In the genomic region with DNA sequence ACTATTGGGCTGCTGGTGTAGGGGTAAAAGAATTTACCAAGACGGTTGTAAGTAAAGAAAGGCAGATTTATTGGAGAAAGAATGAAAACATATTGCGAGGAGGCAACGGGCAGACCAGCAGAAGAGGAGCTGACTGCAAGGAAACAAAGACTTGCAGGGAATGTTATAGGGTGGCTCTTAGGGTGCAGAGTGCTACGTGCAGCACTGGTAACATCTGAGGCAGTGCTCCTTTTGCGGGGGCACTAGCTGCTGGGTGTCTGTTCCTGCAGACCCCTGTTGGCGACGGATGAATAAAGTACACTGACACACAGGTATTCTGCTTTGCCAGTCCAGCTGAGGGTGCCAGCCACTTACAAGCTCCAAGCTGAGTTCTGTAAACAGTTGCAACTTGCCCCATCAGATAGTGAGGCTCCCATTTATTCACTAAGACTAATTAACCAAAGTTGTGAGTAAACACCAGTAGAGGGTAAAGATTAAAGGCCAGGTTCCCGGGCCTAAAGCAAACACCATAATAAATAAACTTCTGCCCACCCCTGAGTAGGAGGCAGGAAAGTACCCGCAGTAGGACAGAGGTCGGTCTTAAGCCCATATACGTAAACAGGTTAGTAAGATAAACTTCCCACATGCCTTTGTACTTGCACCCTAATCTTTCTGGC, we compare ENCODE assay signal across 2 cellular contexts.
TF ChIP-seq lines count a peak whose summit lies in the region.

No MANE protein-coding gene starts in this region.

TF ChIP-seq in WTC11, 78 proteins besides CTCF, POLR2A, EP300 and RAD21 (continued from another document):
- TF ChIP-seq, protein P1, sequence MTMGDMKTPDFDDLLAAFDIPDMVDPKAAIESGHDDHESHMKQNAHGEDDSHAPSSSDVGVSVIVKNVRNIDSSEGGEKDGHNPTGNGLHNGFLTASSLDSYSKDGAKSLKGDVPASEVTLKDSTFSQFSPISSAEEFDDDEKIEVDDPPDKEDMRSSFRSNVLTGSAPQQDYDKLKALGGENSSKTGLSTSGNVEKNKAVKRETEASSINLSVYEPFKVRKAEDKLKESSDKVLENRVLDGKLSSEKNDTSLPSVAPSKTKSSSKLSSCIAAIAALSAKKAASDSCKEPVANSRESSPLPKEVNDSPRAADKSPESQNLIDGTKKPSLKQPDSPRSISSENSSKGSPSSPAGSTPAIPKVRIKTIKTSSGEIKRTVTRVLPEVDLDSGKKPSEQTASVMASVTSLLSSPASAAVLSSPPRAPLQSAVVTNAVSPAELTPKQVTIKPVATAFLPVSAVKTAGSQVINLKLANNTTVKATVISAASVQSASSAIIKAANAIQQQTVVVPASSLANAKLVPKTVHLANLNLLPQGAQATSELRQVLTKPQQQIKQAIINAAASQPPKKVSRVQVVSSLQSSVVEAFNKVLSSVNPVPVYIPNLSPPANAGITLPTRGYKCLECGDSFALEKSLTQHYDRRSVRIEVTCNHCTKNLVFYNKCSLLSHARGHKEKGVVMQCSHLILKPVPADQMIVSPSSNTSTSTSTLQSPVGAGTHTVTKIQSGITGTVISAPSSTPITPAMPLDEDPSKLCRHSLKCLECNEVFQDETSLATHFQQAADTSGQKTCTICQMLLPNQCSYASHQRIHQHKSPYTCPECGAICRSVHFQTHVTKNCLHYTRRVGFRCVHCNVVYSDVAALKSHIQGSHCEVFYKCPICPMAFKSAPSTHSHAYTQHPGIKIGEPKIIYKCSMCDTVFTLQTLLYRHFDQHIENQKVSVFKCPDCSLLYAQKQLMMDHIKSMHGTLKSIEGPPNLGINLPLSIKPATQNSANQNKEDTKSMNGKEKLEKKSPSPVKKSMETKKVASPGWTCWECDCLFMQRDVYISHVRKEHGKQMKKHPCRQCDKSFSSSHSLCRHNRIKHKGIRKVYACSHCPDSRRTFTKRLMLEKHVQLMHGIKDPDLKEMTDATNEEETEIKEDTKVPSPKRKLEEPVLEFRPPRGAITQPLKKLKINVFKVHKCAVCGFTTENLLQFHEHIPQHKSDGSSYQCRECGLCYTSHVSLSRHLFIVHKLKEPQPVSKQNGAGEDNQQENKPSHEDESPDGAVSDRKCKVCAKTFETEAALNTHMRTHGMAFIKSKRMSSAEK (CRISPR knock-in tag; IDR thresholded peaks at IDR 0.05; ENCODE audit: borderline replicate concordance) = no peak
- TF ChIP-seq MXD4 (CRISPR knock-in tag; IDR thresholded peaks at IDR 0.05; ENCODE audit: borderline replicate concordance) (no peak), PRRX2 (CRISPR knock-in tag; IDR thresholded peaks at IDR 0.05) (no peak), ZNF263 (CRISPR knock-in tag; IDR thresholded peaks at IDR 0.05; ENCODE audit: low read depth) (no peak), ZBTB21 (CRISPR knock-in tag; IDR thresholded peaks at IDR 0.05; ENCODE audit: borderline replicate concordance) (no peak), CBFB (CRISPR knock-in tag; IDR thresholded peaks at IDR 0.05; ENCODE audit: low read depth) (no peak), ZNF121 (CRISPR knock-in tag; IDR thresholded peaks at IDR 0.05) (no peak), ZNF219 (CRISPR knock-in tag; IDR thresholded peaks at IDR 0.05; ENCODE audit: borderline replicate concordance) (no peak), SOX15 (CRISPR knock-in tag; IDR thresholded peaks at IDR 0.05) (no peak), FOXP1 (CRISPR knock-in tag; IDR thresholded peaks at IDR 0.05; ENCODE audit: borderline replicate concordance) (no peak), ZNF232 (CRISPR knock-in tag; IDR thresholded peaks at IDR 0.05) (no peak)
- TF ChIP-seq, protein P2, sequence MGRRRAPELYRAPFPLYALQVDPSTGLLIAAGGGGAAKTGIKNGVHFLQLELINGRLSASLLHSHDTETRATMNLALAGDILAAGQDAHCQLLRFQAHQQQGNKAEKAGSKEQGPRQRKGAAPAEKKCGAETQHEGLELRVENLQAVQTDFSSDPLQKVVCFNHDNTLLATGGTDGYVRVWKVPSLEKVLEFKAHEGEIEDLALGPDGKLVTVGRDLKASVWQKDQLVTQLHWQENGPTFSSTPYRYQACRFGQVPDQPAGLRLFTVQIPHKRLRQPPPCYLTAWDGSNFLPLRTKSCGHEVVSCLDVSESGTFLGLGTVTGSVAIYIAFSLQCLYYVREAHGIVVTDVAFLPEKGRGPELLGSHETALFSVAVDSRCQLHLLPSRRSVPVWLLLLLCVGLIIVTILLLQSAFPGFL (CRISPR knock-in tag; IDR thresholded peaks at IDR 0.05; ENCODE audit: borderline replicate concordance) = no peak
- TF ChIP-seq, protein P3, sequence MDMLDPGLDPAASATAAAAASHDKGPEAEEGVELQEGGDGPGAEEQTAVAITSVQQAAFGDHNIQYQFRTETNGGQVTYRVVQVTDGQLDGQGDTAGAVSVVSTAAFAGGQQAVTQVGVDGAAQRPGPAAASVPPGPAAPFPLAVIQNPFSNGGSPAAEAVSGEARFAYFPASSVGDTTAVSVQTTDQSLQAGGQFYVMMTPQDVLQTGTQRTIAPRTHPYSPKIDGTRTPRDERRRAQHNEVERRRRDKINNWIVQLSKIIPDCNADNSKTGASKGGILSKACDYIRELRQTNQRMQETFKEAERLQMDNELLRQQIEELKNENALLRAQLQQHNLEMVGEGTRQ (CRISPR knock-in tag; IDR thresholded peaks at IDR 0.05) = no peak

TF ChIP-seq in HepG2, 621 proteins besides CTCF, POLR2A, EP300 and RAD21 (continued from another document and continues in another):
- peak; percentile 39; the same call in 1 of the 2 replicates for TF ChIP-seq TBX2 (CRISPR knock-in tag; IDR thresholded peaks at IDR 0.05; ENCODE audit: borderline replicate concordance)
- peak; percentile 40; the same call in 1 of the 2 replicates for TF ChIP-seq RXRB (CRISPR knock-in tag; IDR thresholded peaks at IDR 0.05; ENCODE audit: borderline replicate concordance)
- TF ChIP-seq ZSCAN31 (CRISPR knock-in tag; IDR thresholded peaks at IDR 0.05; ENCODE audit: low read depth) = no peak
- TF ChIP-seq ZNF780A (CRISPR knock-in tag; IDR thresholded peaks at IDR 0.05) = no peak
- TF ChIP-seq ETV5 (CRISPR knock-in tag; IDR thresholded peaks at IDR 0.05; ENCODE audit: borderline replicate concordance) = no peak
- TF ChIP-seq ZBTB7B (CRISPR knock-in tag; IDR thresholded peaks at IDR 0.05) = no peak
- TF ChIP-seq TOE1 (CRISPR knock-in tag; IDR thresholded peaks at IDR 0.05) = no peak
- TF ChIP-seq BORCS8-MEF2B (CRISPR knock-in tag; IDR thresholded peaks at IDR 0.05) = no peak
- TF ChIP-seq, protein P4, sequence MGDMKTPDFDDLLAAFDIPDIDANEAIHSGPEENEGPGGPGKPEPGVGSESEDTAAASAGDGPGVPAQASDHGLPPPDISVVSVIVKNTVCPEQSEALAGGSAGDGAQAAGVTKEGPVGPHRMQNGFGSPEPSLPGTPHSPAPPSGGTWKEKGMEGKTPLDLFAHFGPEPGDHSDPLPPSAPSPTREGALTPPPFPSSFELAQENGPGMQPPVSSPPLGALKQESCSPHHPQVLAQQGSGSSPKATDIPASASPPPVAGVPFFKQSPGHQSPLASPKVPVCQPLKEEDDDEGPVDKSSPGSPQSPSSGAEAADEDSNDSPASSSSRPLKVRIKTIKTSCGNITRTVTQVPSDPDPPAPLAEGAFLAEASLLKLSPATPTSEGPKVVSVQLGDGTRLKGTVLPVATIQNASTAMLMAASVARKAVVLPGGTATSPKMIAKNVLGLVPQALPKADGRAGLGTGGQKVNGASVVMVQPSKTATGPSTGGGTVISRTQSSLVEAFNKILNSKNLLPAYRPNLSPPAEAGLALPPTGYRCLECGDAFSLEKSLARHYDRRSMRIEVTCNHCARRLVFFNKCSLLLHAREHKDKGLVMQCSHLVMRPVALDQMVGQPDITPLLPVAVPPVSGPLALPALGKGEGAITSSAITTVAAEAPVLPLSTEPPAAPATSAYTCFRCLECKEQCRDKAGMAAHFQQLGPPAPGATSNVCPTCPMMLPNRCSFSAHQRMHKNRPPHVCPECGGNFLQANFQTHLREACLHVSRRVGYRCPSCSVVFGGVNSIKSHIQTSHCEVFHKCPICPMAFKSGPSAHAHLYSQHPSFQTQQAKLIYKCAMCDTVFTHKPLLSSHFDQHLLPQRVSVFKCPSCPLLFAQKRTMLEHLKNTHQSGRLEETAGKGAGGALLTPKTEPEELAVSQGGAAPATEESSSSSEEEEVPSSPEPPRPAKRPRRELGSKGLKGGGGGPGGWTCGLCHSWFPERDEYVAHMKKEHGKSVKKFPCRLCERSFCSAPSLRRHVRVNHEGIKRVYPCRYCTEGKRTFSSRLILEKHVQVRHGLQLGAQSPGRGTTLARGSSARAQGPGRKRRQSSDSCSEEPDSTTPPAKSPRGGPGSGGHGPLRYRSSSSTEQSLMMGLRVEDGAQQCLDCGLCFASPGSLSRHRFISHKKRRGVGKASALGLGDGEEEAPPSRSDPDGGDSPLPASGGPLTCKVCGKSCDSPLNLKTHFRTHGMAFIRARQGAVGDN (CRISPR knock-in tag; IDR thresholded peaks at IDR 0.05) = no peak
- no peak for TF ChIP-seq MEIS2 (CRISPR knock-in tag; IDR thresholded peaks at IDR 0.05)
- no peak for TF ChIP-seq SOX5 (CRISPR knock-in tag; IDR thresholded peaks at IDR 0.05; ENCODE audit: borderline replicate concordance)
- no peak for TF ChIP-seq NR2F2 (IDR thresholded peaks at IDR 0.05; ENCODE audit: borderline replicate concordance, low read depth)
- TF ChIP-seq, protein P5, sequence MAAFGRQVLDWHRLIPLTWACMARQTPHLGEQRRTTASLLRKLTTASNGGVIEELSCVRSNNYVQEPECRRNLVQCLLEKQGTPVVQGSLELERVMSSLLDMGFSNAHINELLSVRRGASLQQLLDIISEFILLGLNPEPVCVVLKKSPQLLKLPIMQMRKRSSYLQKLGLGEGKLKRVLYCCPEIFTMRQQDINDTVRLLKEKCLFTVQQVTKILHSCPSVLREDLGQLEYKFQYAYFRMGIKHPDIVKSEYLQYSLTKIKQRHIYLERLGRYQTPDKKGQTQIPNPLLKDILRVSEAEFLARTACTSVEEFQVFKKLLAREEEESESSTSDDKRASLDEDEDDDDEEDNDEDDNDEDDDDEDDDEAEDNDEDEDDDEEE (CRISPR knock-in tag; IDR thresholded peaks at IDR 0.05) = no peak
- no peak for TF ChIP-seq MIXL1 (CRISPR knock-in tag; IDR thresholded peaks at IDR 0.05)
- TF ChIP-seq, protein P6, sequence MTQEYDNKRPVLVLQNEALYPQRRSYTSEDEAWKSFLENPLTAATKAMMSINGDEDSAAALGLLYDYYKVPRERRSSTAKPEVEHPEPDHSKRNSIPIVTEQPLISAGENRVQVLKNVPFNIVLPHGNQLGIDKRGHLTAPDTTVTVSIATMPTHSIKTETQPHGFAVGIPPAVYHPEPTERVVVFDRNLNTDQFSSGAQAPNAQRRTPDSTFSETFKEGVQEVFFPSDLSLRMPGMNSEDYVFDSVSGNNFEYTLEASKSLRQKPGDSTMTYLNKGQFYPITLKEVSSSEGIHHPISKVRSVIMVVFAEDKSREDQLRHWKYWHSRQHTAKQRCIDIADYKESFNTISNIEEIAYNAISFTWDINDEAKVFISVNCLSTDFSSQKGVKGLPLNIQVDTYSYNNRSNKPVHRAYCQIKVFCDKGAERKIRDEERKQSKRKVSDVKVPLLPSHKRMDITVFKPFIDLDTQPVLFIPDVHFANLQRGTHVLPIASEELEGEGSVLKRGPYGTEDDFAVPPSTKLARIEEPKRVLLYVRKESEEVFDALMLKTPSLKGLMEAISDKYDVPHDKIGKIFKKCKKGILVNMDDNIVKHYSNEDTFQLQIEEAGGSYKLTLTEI (CRISPR knock-in tag; conservative IDR thresholded peaks at IDR 0.05) = no peak
- no peak for TF ChIP-seq ZFY (CRISPR knock-in tag; IDR thresholded peaks at IDR 0.05)
- TF ChIP-seq, protein P7, sequence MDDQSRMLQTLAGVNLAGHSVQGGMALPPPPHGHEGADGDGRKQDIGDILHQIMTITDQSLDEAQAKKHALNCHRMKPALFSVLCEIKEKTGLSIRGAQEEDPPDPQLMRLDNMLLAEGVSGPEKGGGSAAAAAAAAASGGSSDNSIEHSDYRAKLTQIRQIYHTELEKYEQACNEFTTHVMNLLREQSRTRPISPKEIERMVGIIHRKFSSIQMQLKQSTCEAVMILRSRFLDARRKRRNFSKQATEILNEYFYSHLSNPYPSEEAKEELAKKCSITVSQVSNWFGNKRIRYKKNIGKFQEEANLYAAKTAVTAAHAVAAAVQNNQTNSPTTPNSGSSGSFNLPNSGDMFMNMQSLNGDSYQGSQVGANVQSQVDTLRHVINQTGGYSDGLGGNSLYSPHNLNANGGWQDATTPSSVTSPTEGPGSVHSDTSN (CRISPR knock-in tag; IDR thresholded peaks at IDR 0.05; ENCODE audit: borderline replicate concordance) = no peak
- TF ChIP-seq, protein P8, sequence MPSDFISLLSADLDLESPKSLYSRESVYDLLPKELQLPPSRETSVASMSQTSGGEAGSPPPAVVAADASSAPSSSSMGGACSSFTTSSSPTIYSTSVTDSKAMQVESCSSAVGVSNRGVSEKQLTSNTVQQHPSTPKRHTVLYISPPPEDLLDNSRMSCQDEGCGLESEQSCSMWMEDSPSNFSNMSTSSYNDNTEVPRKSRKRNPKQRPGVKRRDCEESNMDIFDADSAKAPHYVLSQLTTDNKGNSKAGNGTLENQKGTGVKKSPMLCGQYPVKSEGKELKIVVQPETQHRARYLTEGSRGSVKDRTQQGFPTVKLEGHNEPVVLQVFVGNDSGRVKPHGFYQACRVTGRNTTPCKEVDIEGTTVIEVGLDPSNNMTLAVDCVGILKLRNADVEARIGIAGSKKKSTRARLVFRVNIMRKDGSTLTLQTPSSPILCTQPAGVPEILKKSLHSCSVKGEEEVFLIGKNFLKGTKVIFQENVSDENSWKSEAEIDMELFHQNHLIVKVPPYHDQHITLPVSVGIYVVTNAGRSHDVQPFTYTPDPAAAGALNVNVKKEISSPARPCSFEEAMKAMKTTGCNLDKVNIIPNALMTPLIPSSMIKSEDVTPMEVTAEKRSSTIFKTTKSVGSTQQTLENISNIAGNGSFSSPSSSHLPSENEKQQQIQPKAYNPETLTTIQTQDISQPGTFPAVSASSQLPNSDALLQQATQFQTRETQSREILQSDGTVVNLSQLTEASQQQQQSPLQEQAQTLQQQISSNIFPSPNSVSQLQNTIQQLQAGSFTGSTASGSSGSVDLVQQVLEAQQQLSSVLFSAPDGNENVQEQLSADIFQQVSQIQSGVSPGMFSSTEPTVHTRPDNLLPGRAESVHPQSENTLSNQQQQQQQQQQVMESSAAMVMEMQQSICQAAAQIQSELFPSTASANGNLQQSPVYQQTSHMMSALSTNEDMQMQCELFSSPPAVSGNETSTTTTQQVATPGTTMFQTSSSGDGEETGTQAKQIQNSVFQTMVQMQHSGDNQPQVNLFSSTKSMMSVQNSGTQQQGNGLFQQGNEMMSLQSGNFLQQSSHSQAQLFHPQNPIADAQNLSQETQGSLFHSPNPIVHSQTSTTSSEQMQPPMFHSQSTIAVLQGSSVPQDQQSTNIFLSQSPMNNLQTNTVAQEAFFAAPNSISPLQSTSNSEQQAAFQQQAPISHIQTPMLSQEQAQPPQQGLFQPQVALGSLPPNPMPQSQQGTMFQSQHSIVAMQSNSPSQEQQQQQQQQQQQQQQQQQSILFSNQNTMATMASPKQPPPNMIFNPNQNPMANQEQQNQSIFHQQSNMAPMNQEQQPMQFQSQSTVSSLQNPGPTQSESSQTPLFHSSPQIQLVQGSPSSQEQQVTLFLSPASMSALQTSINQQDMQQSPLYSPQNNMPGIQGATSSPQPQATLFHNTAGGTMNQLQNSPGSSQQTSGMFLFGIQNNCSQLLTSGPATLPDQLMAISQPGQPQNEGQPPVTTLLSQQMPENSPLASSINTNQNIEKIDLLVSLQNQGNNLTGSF (CRISPR knock-in tag; IDR thresholded peaks at IDR 0.05) = no peak
- TF ChIP-seq SOX6 (IDR thresholded peaks at IDR 0.05) = no peak
- 0 out of 2 replicates have a peak, but pooled peaks have one; percentile 14 for TF ChIP-seq SOX6 (CRISPR knock-in tag; IDR thresholded peaks at IDR 0.05)
- TF ChIP-seq ZBTB8A (CRISPR knock-in tag; IDR thresholded peaks at IDR 0.05; ENCODE audit: borderline replicate concordance, low read depth) = no peak
